Comparison of ENCODE assay signal across 8 cellular contexts in genomic region chr17:67374329-67375053, GRCh38. TPM values are rescaled to one million over a fixed set of nuclear protein-coding genes. Genes with fewer than 3 reads are reported as not detected.
DNase-seq lines count a peak whose midpoint lies in the region; ATAC-seq and TF ChIP-seq lines count a peak whose summit lies in the region.

No MANE protein-coding gene starts in this region.

- peak; percentile 85 for DNase-seq in EH (ENCODE audit: low read depth)
- peak; percentile 82 for DNase-seq in NCI-H460 (ENCODE audit: extremely low read depth, low read depth)
- DNase-seq in activated CD4-positive, CD25-positive, alpha-beta regulatory T cell (lab: John Stamatoyannopoulos, UW) = peak; percentile 73 to 82 (median 76)
- peak; percentile 70 for DNase-seq in mammary epithelial cell
- DNase-seq in kidney epithelial cell (ENCODE audit: low read depth) = no peak
- DNase-seq in stimulated activated CD4-positive, alpha-beta T cell treated with anti-CD3 and anti-CD28 coated beads, Interleukin-1b, Interleukin-23, amount 100 ng/mL, for 48 hours = peak; percentile 87

- peak overlapping the region; percentile 80 for H2AFZ ChIP-seq in mammary epithelial cell (ENCODE audit: low read depth, low read length)

- H3K36me3 ChIP-seq in mammary epithelial cell (ENCODE audit: insufficient read depth, low read length) = no peaks in the 10 kb centered on the region
- no peaks in the 10 kb centered on the region for H3K36me3 ChIP-seq in kidney epithelial cell (ENCODE audit: control insufficient read depth, insufficient read depth, low read length)

- BruUV-seq in mammary epithelial cell (replicated peaks; lab: Mats Ljungman, UMichigan) = no TSS peak

- H3K27me3 ChIP-seq in mammary epithelial cell (ENCODE audit: insufficient read depth, low read length) = no peaks in the 10 kb centered on the region
- H3K27me3 ChIP-seq in kidney epithelial cell (ENCODE audit: control insufficient read depth, insufficient read depth, low read length) = no peaks in the 10 kb centered on the region

- H3K4me2 ChIP-seq in mammary epithelial cell (ENCODE audit: insufficient read depth, low read depth, low read length) = peak overlapping the region; percentile 51

- TF ChIP-seq CTCF in mammary epithelial cell (conservative IDR thresholded peaks at IDR 0.05 in 1 of 2, IDR thresholded peaks at IDR 0.05 in 1 of 2; ENCODE audit: extremely low read depth in 1 of 2, insufficient read depth in 1 of 2, low read depth in 1 of 2, low read length in 2 of 2) = peak; percentile 87 to 91
- TF ChIP-seq CTCF in kidney epithelial cell (IDR thresholded peaks at IDR 0.05; ENCODE audit: insufficient read depth, low read length, poor library complexity, severe bottlenecking) = peak; percentile 88

- no peak overlapping the region for H3K27ac ChIP-seq in mammary epithelial cell (ENCODE audit: insufficient read depth, low read depth, low read length)

- peaks cover 20% of the 10 kb centered on the region for H3K79me2 ChIP-seq in mammary epithelial cell (ENCODE audit: insufficient read depth, low read length)

- intact Hi-C loops in mammary epithelial cell (cut with micrococcal nuclease) = loop anchor here (1.0 to 10.0 kb wide), 5 partner anchors 97 to 460 kb away; no protein-coding TSS in a partner anchor

- dilution Hi-C loops in mammary epithelial cell (cut with HindIII; ENCODE audit: low sequenced_read_pairs) = no loop called here

- H3K9me3 ChIP-seq in mammary epithelial cell (replicated peaks; ENCODE audit: insufficient read depth, low read length) = no peaks in the 10 kb centered on the region

- 8% methylated on average over 12 of the region's 12 CpGs for WGBS in mammary epithelial cell (ENCODE audit: low coverage, missing lambda C conversion rate)

- H4K20me1 ChIP-seq in mammary epithelial cell (ENCODE audit: insufficient read depth, low read length) = no peaks in the 10 kb centered on the region

- CTCF ChIA-PET in mammary epithelial cell (lab: Charles Lee; ENCODE audit: low non-redundant PET) = no interaction called here

- peaks cover 12% of the 10 kb centered on the region for H3K4me1 ChIP-seq in mammary epithelial cell (ENCODE audit: insufficient read depth, low read length)

- in situ Hi-C loops in mammary epithelial cell (cut with MboI; ENCODE audit: low sequenced_read_pairs in 2 of 2) = loop anchor here (5.0 to 10.0 kb wide), 4 partner anchors 93 to 313 kb away; no protein-coding TSS in a partner anchor

- ATAC-seq in HG03103 (IDR thresholded peaks at IDR 0.05; ENCODE audit: low read depth, unreplicated experiment) = peak; percentile 36
- no peak for ATAC-seq in GM19467 (IDR thresholded peaks at IDR 0.05; ENCODE audit: unreplicated experiment)

- H3K9ac ChIP-seq in mammary epithelial cell (ENCODE audit: insufficient read depth, low read length) = no peak overlapping the region

- H3K4me3 ChIP-seq in mammary epithelial cell (replicated peaks in 1 of 3; ENCODE audit: insufficient read depth in 1 of 3, low read depth in 2 of 3, low read length in 3 of 3) (no peak overlapping the region), kidney epithelial cell (ENCODE audit: low read depth, low read length) (no peak overlapping the region)

RNA-seq across cellular contexts. Expression of gene PITPNC1, which starts 2.6 kb away (rescaled TPM):
- total RNA-seq in NCI-H460 (2014; rRNA removed; shearing (Covaris generic)) = 34.5 and 34.8 TPM in 2 replicates
- 2.8 and 7.0 TPM in 2 replicates for polyA plus RNA-seq in NCI-H460 (2014; cell fraction: nucleus; rRNA removed)
- total RNA-seq in mammary epithelial cell = 10 to 100 TPM in 1 of 2 donors, 1 to 10 TPM in 1; 5.7 to 35.8 TPM
- polyA plus RNA-seq in mammary epithelial cell = 31.7 TPM
- polyA minus RNA-seq in mammary epithelial cell = 36.5 TPM
- 12.2 and 13.0 TPM in 2 replicates for total RNA-seq in kidney epithelial cell

RNA-seq across cellular contexts. Expression of gene PSMD12, which starts 8.1 kb away (rescaled TPM):
- 32.6 and 39.9 TPM in 2 replicates for total RNA-seq in NCI-H460 (2014; rRNA removed; shearing (Covaris generic))
- polyA plus RNA-seq in NCI-H460 (2014; cell fraction: nucleus; rRNA removed) = 14.4 and 28.0 TPM in 2 replicates
- total RNA-seq in mammary epithelial cell (10 to 100 TPM; 31.5 to 92.1 TPM), kidney epithelial cell (24.3 and 36.5 TPM in 2 replicates)
- 43.9 TPM for polyA plus RNA-seq in mammary epithelial cell
- 24.1 TPM for polyA minus RNA-seq in mammary epithelial cell
